12 cellular contexts compared by ENCODE assay signal in the genomic region with DNA sequence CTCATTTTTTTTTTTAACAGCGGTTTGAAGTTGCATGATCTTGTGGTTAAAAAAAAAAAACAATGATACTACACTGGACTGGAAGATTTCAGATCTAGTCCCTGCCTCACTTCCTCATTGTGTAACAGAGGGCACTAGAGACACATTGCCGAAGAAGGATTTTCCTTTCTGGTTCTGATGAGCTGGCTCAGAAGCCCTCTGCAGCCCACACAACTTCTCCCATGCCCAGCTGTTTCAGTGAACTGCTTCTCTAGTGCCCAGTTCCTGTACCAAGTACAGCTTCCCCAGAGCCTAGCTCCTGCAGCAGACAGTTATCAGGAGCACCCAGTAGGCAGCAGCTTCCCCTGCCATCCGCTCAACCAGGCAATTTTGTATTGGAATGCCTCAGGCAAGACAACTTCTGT. TPM values are rescaled to one million over a fixed set of nuclear protein-coding genes. Genes with fewer than 3 reads are reported as not detected.
A peak's percentile ranks its signal among the peaks of the same experiment; 100 is the strongest.
DNase-seq lines count a peak whose midpoint lies in the region; ATAC-seq, FAIRE-seq and TF ChIP-seq lines count a peak whose summit lies in the region.
"Had no signal": no experiment of that assay in that cellular context is flagged by ENCODE, and none has a peak within 500 bp of the region (broad histone marks: within the 10 kb centered on the region; RNA-seq: fewer than 3 reads in every experiment).

No MANE protein-coding gene starts in this region.

- TF ChIP-seq CTCF in epithelial cell of esophagus (IDR thresholded peaks at IDR 0.05; ENCODE audit: insufficient read depth, low read depth, low read length, missing control alignments): no peak
- TF ChIP-seq CTCF in WTC11 (IDR thresholded peaks at IDR 0.05): no peak
- TF ChIP-seq CTCF in kidney (IDR thresholded peaks at IDR 0.05; ENCODE audit: borderline replicate concordance, extremely low read depth, insufficient read depth): no peak

- no peak for FAIRE-seq in kidney (lab: Jason Lieb, UNC)
- FAIRE-seq: endothelial cell of umbilical vein had no signal

- H3K4me1 ChIP-seq in kidney (ENCODE audit: control insufficient read depth in 1 of 2, insufficient read depth in 1 of 2, low read depth in 1 of 2, low read length in 2 of 2): no peaks in the 10 kb centered on the region

- intact Hi-C loops in kidney (cut with DNase I): no loop called here

- DNase-seq in Daoy (ENCODE audit: low read depth) (peak; percentile 26), epithelial cell of esophagus (ENCODE audit: low read depth) (peak; percentile 17), GOT3 (lab: John Stamatoyannopoulos, UW) (no peak), WTC11 (ENCODE audit: low spot score) (no peak), activated gamma-delta T cell (lab: John Stamatoyannopoulos, UW) (no peak), kidney (no peak)
- DNase-seq: CD4-positive, CD25-positive, alpha-beta regulatory T cell; NCI-H774 had no signal

- H3K27ac Mint-ChIP-seq in WTC11: no peak overlapping the region
- H3K27ac Mint-ChIP-seq: CD4-positive, CD25-positive, alpha-beta regulatory T cell had no signal

- POLR2A ChIA-PET in WTC11 (lab: Charles Lee): no interaction called here

- H3K4me1 Mint-ChIP-seq in WTC11: 0 out of 2 replicates have a peak, but pooled peaks cover 3% of the 10 kb centered on the region
- H3K4me1 Mint-ChIP-seq: CD4-positive, CD25-positive, alpha-beta regulatory T cell had no signal

- no peak overlapping the region for H3K4me3 Mint-ChIP-seq in WTC11
- H3K4me3 Mint-ChIP-seq: CD4-positive, CD25-positive, alpha-beta regulatory T cell had no signal

- H3K4me3 ChIP-seq in epithelial cell of esophagus (ENCODE audit: low read length) (no peak overlapping the region), kidney (ENCODE audit: low read length in 2 of 2) (no peak overlapping the region)

- H3K36me3 Mint-ChIP-seq in WTC11: no peaks in the 10 kb centered on the region
- H3K36me3 Mint-ChIP-seq: CD4-positive, CD25-positive, alpha-beta regulatory T cell had no signal

- ATAC-seq in GM21423 (IDR thresholded peaks at IDR 0.05; ENCODE audit: unreplicated experiment) (peak; percentile 79), HG03460 (IDR thresholded peaks at IDR 0.05; ENCODE audit: unreplicated experiment) (peak; percentile 76), WTC11 (no peak)

- no peaks in the 10 kb centered on the region for H3K9me3 ChIP-seq in kidney (ENCODE audit: control insufficient read depth in 1 of 2, low read length in 2 of 2)

- CTCF ChIA-PET in WTC11 (lab: Charles Lee): interaction anchor here (0.6 to 1.3 kb wide), 3 partner anchors 11 to 720 kb away, joined by 3 to 4 read pairs (median 4); no protein-coding TSS in a partner anchor

- H3K36me3 ChIP-seq in kidney (ENCODE audit: control insufficient read depth in 1 of 2, insufficient read depth in 2 of 2, low read length in 2 of 2): no peaks in the 10 kb centered on the region

- peaks cover 2% of the 10 kb centered on the region; the same call in 1 of the 2 replicates for H3K27me3 Mint-ChIP-seq in WTC11 (ENCODE audit: low read depth)
- H3K27me3 Mint-ChIP-seq: CD4-positive, CD25-positive, alpha-beta regulatory T cell had no signal

- no peak overlapping the region for H3K9ac ChIP-seq in kidney (ENCODE audit: low read length in 2 of 2)

- no peak overlapping the region for H3K27ac ChIP-seq in kidney (ENCODE audit: low read depth in 2 of 2, low read length in 2 of 2)

- no peaks in the 10 kb centered on the region for H3K9me3 Mint-ChIP-seq in WTC11

TF ChIP-seq in WTC11, 78 proteins besides CTCF, POLR2A, EP300 and RAD21:
- no peak for TF ChIP-seq ESRRA (CRISPR knock-in tag; IDR thresholded peaks at IDR 0.05; ENCODE audit: borderline replicate concordance)
- TF ChIP-seq, protein P1, sequence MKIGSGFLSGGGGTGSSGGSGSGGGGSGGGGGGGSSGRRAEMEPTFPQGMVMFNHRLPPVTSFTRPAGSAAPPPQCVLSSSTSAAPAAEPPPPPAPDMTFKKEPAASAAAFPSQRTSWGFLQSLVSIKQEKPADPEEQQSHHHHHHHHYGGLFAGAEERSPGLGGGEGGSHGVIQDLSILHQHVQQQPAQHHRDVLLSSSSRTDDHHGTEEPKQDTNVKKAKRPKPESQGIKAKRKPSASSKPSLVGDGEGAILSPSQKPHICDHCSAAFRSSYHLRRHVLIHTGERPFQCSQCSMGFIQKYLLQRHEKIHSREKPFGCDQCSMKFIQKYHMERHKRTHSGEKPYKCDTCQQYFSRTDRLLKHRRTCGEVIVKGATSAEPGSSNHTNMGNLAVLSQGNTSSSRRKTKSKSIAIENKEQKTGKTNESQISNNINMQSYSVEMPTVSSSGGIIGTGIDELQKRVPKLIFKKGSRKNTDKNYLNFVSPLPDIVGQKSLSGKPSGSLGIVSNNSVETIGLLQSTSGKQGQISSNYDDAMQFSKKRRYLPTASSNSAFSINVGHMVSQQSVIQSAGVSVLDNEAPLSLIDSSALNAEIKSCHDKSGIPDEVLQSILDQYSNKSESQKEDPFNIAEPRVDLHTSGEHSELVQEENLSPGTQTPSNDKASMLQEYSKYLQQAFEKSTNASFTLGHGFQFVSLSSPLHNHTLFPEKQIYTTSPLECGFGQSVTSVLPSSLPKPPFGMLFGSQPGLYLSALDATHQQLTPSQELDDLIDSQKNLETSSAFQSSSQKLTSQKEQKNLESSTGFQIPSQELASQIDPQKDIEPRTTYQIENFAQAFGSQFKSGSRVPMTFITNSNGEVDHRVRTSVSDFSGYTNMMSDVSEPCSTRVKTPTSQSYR (CRISPR knock-in tag; IDR thresholded peaks at IDR 0.05): no peak
- TF ChIP-seq, protein P2, sequence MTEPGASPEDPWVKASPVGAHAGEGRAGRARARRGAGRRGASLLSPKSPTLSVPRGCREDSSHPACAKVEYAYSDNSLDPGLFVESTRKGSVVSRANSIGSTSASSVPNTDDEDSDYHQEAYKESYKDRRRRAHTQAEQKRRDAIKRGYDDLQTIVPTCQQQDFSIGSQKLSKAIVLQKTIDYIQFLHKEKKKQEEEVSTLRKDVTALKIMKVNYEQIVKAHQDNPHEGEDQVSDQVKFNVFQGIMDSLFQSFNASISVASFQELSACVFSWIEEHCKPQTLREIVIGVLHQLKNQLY (CRISPR knock-in tag; IDR thresholded peaks at IDR 0.05): no peak
- TF ChIP-seq ZBTB21 (CRISPR knock-in tag; IDR thresholded peaks at IDR 0.05; ENCODE audit: borderline replicate concordance): no peak
- TF ChIP-seq JUN (CRISPR knock-in tag; IDR thresholded peaks at IDR 0.05): no peak
- TF ChIP-seq, protein P3, sequence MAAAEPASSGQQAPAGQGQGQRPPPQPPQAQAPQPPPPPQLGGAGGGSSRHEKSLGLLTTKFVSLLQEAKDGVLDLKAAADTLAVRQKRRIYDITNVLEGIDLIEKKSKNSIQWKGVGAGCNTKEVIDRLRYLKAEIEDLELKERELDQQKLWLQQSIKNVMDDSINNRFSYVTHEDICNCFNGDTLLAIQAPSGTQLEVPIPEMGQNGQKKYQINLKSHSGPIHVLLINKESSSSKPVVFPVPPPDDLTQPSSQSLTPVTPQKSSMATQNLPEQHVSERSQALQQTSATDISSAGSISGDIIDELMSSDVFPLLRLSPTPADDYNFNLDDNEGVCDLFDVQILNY (CRISPR knock-in tag; IDR thresholded peaks at IDR 0.05): no peak
- TF ChIP-seq GRHL2 (CRISPR knock-in tag; IDR thresholded peaks at IDR 0.05; ENCODE audit: insufficient replicate concordance, severe bottlenecking): no peak
- no peak for TF ChIP-seq EMX1 (CRISPR knock-in tag; IDR thresholded peaks at IDR 0.05)
- TF ChIP-seq SP1 (CRISPR knock-in tag; conservative IDR thresholded peaks at IDR 0.05): no peak
- no peak for TF ChIP-seq ZNF232 (CRISPR knock-in tag; IDR thresholded peaks at IDR 0.05)
- no peak for TF ChIP-seq GTF2I (CRISPR knock-in tag; conservative IDR thresholded peaks at IDR 0.05)
- TF ChIP-seq ZNF263 (CRISPR knock-in tag; IDR thresholded peaks at IDR 0.05; ENCODE audit: low read depth): no peak

RNA-seq across cellular contexts. Expression of a gene that starts 29.5 kb away (rescaled TPM):
- total RNA-seq in Daoy (2014; rRNA removed; shearing (Covaris generic)): 1.3 and 1.4 TPM in 2 replicates
- total RNA-seq in WTC11 (2021) (6.3 to 6.9 TPM (median 6.7 TPM) in 3 replicates), kidney (4.2 TPM)
- 3.5 TPM for polyA plus RNA-seq in kidney (ENCODE audit: insufficient read depth, low read depth, low replicate concordance)
- total RNA-seq: CD4-positive, CD25-positive, alpha-beta regulatory T cell; myocyte had no signal
- polyA plus RNA-seq: CD4-positive, CD25-positive, alpha-beta regulatory T cell had no signal

Comparison
In these comparisons a context has a peak if more than half of its experiments do, and no peak if none do; other contexts are left out.
1. DNase-seq: peak in Daoy (single experiment) and epithelial cell of esophagus (single experiment); none in GOT3 (single experiment), WTC11 (single experiment), activated gamma-delta T cell (single experiment) and kidney (single experiment).